Comparison of ENCODE assay signal across 17 cellular contexts in the genomic region with DNA sequence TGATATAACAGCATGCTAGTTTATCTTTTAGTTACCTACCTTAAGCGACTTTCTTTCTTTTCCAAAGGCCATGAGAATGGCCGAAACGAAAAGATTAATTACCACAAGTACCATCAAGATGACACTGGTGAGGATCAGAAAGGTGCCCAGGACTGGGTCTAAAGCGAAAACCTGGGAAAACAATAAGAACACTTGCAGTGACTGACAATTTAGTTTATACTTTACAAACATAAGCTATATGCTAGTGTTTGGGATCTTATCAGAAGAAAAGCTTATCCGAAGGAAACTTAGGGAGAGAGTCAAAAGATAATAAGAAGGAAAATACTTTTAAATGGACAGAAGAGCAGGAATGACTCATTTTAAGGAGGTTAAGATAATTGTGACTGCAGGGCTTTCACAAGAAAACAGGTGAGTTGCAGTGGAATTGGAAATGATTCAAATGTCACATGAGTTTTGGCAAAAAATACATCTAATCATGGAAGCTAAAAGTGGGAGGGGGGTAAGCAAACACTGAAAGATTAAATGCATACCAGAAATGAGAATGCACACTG. TPM values are rescaled to one million over a fixed set of nuclear protein-coding genes. Genes with fewer than 3 reads are reported as not detected.
DNase-seq lines count a peak whose midpoint lies in the region; ATAC-seq and TF ChIP-seq lines count a peak whose summit lies in the region.
"Had no signal": no experiment of that assay in that cellular context is flagged by ENCODE, and none has a peak within 500 bp of the region (broad histone marks: within the 10 kb centered on the region; RNA-seq: fewer than 3 reads in every experiment).

No MANE protein-coding gene starts in this region.

- H3K27me3 ChIP-seq in stomach = no peaks in the 10 kb centered on the region

- DNase-seq in activated naive CD8-positive, alpha-beta T cell treated with anti-CD3 and anti-CD28 coated beads, Interleukin-2, amount 50 U/mL, for 24 hours = no peak
- DNase-seq in LHCN-M2 (ENCODE audit: low read depth) = peak; percentile 18
- DNase-seq in immature natural killer cell = no peak
- DNase-seq in stomach = no peak
- no peak for DNase-seq in MV-4-11 (lab: John Stamatoyannopoulos, UW)
- no peak for DNase-seq in activated CD8-positive, alpha-beta memory T cell treated with anti-CD3 and anti-CD28 coated beads, Interleukin-2, amount 50 U/mL, for 48 hours
- DNase-seq: Caco-2, GOT3, NCI-H1436 treated with DMSO at 0.1 percent for 48 hours, NCI-H345, nephron progenitor cell, substantia nigra had no signal

- 47 to 72% (median 63%) methylated on average over 5 of the region's 5 CpGs for WGBS in stomach, 5 donors

- H3K9me3 Mint-ChIP-seq in activated naive CD8-positive, alpha-beta T cell (ENCODE audit: low read depth) = no peaks in the 10 kb centered on the region
- no peaks in the 10 kb centered on the region for H3K9me3 Mint-ChIP-seq in activated naive CD8-positive, alpha-beta T cell treated with anti-CD3 and anti-CD28 coated beads, Interleukin-2, amount 50 U/mL, for 24 hours
- no peaks in the 10 kb centered on the region for H3K9me3 Mint-ChIP-seq in immature natural killer cell
- H3K9me3 Mint-ChIP-seq: nephron progenitor cell; T-helper 2 cell treated with Interferon-gamma antibody and Interleukin-4, amounts not matched to agents 5 μg/mL and 100 μg/mL, for 36 hours had no signal

- peak overlapping the region in 3 of 5 donors; percentile 59 to 80 (median 63) for H3K27ac ChIP-seq in stomach

- intact Hi-C loops in stomach (cut with DNase I; ENCODE audit: low total_unique reads) = no loop called here

- no peak for TF ChIP-seq CTCF in stomach (IDR thresholded peaks at IDR 0.05)

- peaks cover 3% of the 10 kb centered on the region for H3K36me3 Mint-ChIP-seq in activated naive CD8-positive, alpha-beta T cell
- peaks cover 33% of the 10 kb centered on the region for H3K36me3 Mint-ChIP-seq in activated naive CD8-positive, alpha-beta T cell treated with anti-CD3 and anti-CD28 coated beads, Interleukin-2, amount 50 U/mL, for 24 hours (ENCODE audit: low read depth)
- H3K36me3 Mint-ChIP-seq in immature natural killer cell = peaks cover 6 to 27% (median 22%) of the 10 kb centered on the region in 3 donors

- TF ChIP-seq POLR2A in stomach (IDR thresholded peaks at IDR 0.05) = no peak

- no peak overlapping the region for H3K4me3 ChIP-seq in stomach
- H3K4me3 ChIP-seq: lung had no signal

- peaks cover 15% of the 10 kb centered on the region for H3K4me1 Mint-ChIP-seq in activated naive CD8-positive, alpha-beta T cell (ENCODE audit: low read depth)
- peaks cover 8% of the 10 kb centered on the region for H3K4me1 Mint-ChIP-seq in activated naive CD8-positive, alpha-beta T cell treated with anti-CD3 and anti-CD28 coated beads, Interleukin-2, amount 50 U/mL, for 24 hours
- H3K4me1 Mint-ChIP-seq in immature natural killer cell = peaks cover 5 to 22% of the 10 kb centered on the region in 2 donors
- H3K4me1 Mint-ChIP-seq: nephron progenitor cell had no signal

- peak overlapping the region; percentile 18 for H3K27ac Mint-ChIP-seq in activated naive CD8-positive, alpha-beta T cell
- no peak overlapping the region for H3K27ac Mint-ChIP-seq in activated naive CD8-positive, alpha-beta T cell treated with anti-CD3 and anti-CD28 coated beads, Interleukin-2, amount 50 U/mL, for 24 hours
- H3K27ac Mint-ChIP-seq in immature natural killer cell = peak overlapping the region in 4 of 6 donors; percentile 1 to 51 (median 21)
- H3K27ac Mint-ChIP-seq: nephron progenitor cell; T-helper 2 cell treated with Interferon-gamma antibody and Interleukin-4, amounts not matched to agents 5 μg/mL and 100 μg/mL, for 36 hours had no signal

- peaks cover 19 to 90% (median 78%) of the 10 kb centered on the region in 4 donors for H3K36me3 ChIP-seq in stomach

- H3K4me3 Mint-ChIP-seq in activated naive CD8-positive, alpha-beta T cell = no peak overlapping the region
- no peak overlapping the region for H3K4me3 Mint-ChIP-seq in activated naive CD8-positive, alpha-beta T cell treated with anti-CD3 and anti-CD28 coated beads, Interleukin-2, amount 50 U/mL, for 24 hours
- H3K4me3 Mint-ChIP-seq in immature natural killer cell = no peak overlapping the region
- H3K4me3 Mint-ChIP-seq: nephron progenitor cell; T-helper 2 cell treated with Interferon-gamma antibody and Interleukin-4, amounts not matched to agents 5 μg/mL and 100 μg/mL, for 36 hours had no signal

- peaks cover 28 to 72% (median 47%) of the 10 kb centered on the region in 4 donors for H3K4me1 ChIP-seq in stomach

- no peaks in the 10 kb centered on the region for H3K9me3 ChIP-seq in stomach
- H3K9me3 ChIP-seq: Caco-2 had no signal

- no peak for TF ChIP-seq EP300 in stomach (IDR thresholded peaks at IDR 0.05)

- H3K27me3 Mint-ChIP-seq in activated naive CD8-positive, alpha-beta T cell = no peaks in the 10 kb centered on the region
- H3K27me3 Mint-ChIP-seq in activated naive CD8-positive, alpha-beta T cell treated with anti-CD3 and anti-CD28 coated beads, Interleukin-2, amount 50 U/mL, for 24 hours = no peaks in the 10 kb centered on the region
- H3K27me3 Mint-ChIP-seq in immature natural killer cell (ENCODE audit: low read depth in 3 of 3) = peaks cover 0 to 2% (median under 1%) of the 10 kb centered on the region in 3 donors

- ATAC-seq in activated naive CD8-positive, alpha-beta T cell treated with anti-CD3 and anti-CD28 coated beads, Interleukin-2, amount 50 U/mL, for 24 hours = no peak
- ATAC-seq in GM18909 (IDR thresholded peaks at IDR 0.05; ENCODE audit: poor library complexity, unreplicated experiment) = no peak
- ATAC-seq: activated CD4-positive, CD25-positive, alpha-beta regulatory T cell treated with anti-CD3 and anti-CD28 coated beads, Interleukin-2, amount 50 U/mL, for 24 hours had no signal

RNA-seq across cellular contexts. Expression of a gene that starts 34.8 kb away (rescaled TPM):
- 193 and 208 TPM in 2 replicates for total RNA-seq in LHCN-M2 (2014; rRNA removed)
- polyA plus RNA-seq in LHCN-M2 (2012) = 94.2 TPM
- 100 to 1,000 TPM in 2 of 3 donors, 10 to 100 TPM in 1; 98.3 to 171 (median 141) TPM for polyA plus RNA-seq in immature natural killer cell
- total RNA-seq in stomach = 100 to 1,000 TPM; 159 to 270 (median 222) TPM
- 100 to 1,000 TPM in 1 of 3 donors, 10 to 100 TPM in 2; 76.0 to 141 (median 83.9) TPM for polyA plus RNA-seq in stomach

RNA-seq across cellular contexts. Expression of a gene that starts 46.1 kb away (rescaled TPM):
- total RNA-seq in LHCN-M2 (2014; rRNA removed) (6.6 and 7.4 TPM in 2 replicates), stomach (100 to 1,000 TPM in 1 of 5 donors, 1 to 10 TPM in 3, under 1 TPM in 1; 0.45 to 240 (median 5.8) TPM)
- polyA plus RNA-seq in LHCN-M2 (2012) = 5.0 TPM
- polyA plus RNA-seq in immature natural killer cell (10 to 100 TPM in 2 of 3 donors, 1 to 10 TPM in 1; 9.3 to 12.6 (median 12.2) TPM), stomach (1 to 10 TPM; 3.5 to 5.3 (median 5.2) TPM)
